ENCODE assay signal across 17 cellular contexts in the genomic region with DNA sequence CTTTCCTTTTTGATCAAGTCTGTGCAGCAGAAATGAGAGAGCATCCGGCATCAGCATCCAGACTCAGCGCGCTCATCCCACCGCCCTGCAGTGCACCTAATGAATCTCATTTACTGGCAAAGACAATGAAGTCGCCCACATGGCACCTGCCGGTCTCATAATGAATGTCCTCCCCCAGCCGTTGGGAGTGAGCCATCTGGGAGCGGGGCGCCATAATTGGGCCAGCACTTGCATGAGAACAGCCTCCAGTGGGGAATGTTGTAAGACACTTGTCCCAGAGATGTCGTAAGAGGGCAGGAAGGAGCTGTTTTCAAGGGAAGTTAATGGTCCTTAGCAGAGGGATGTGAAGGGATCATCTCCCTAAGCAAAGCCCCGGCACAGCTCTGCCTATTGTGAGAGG.
DNase-seq lines count a peak whose midpoint lies in the region; ATAC-seq and TF ChIP-seq lines count a peak whose summit lies in the region.
"Had no signal": no experiment of that assay in that cellular context is flagged by ENCODE, and none has a peak within 500 bp of the region (broad histone marks: within the 10 kb centered on the region; RNA-seq: fewer than 3 reads in every experiment).

No MANE protein-coding gene starts in this region.

- no peaks in the 10 kb centered on the region for H3K9me3 Mint-ChIP-seq in WTC11

- no peaks in the 10 kb centered on the region for H3K4me1 ChIP-seq in colonic mucosa
- H3K4me1 ChIP-seq: lower lobe of right lung, parathyroid adenoma, spleen had no signal

- peaks cover 7% of the 10 kb centered on the region for H3K27me3 ChIP-seq in H7 (ENCODE audit: control insufficient read depth, insufficient read depth, low read length)
- no peaks in the 10 kb centered on the region for H3K27me3 ChIP-seq in colonic mucosa

- no peak overlapping the region for H3K4me3 ChIP-seq in H7 (ENCODE audit: insufficient read depth, low read depth, low read length)
- H3K4me3 ChIP-seq in colonic mucosa, result no peak overlapping the region
- H3K4me3 ChIP-seq: lower lobe of right lung, spleen had no signal

- peak; percentile 53 for DNase-seq in H7
- peak; percentile 73 for DNase-seq in NCI-H2107 (lab: John Stamatoyannopoulos, UW)
- DNase-seq in WTC11 (ENCODE audit: low spot score), result peak; percentile 30
- DNase-seq in occipital lobe (lab: John Stamatoyannopoulos, UW), result peak; percentile 24
- DNase-seq in OCI-M1 (lab: John Stamatoyannopoulos, UW), result no peak
- DNase-seq in colonic mucosa, result no peak
- DNase-seq: activated CD4-positive, alpha-beta T cell treated with anti-CD3 and anti-CD28 coated beads, Interleukin-2, amount 50 U/mL, for 1 hour; activated gamma-delta T cell treated with Interleukin-2 at 50 U/mL for 16 hours; central memory CD4-positive, alpha-beta T cell; GF-D8; lower lobe of right lung; NCI-H2081 treated with DMSO at 0.1 percent for 48 hours; spleen; SW 1271 had no signal

- no peak overlapping the region for H3K27ac ChIP-seq in colonic mucosa
- H3K27ac ChIP-seq: lower lobe of right lung, parathyroid adenoma, spleen had no signal

- POLR2A ChIA-PET in WTC11 (lab: Charles Lee), result no interaction called here

- H3K27me3 Mint-ChIP-seq in WTC11 (ENCODE audit: low read depth), result peaks cover 35% of the 10 kb centered on the region

- no peaks in the 10 kb centered on the region for H3K36me3 Mint-ChIP-seq in WTC11

- no peak for TF ChIP-seq CTCF in WTC11 (IDR thresholded peaks at IDR 0.05)
- TF ChIP-seq CTCF in colonic mucosa (IDR thresholded peaks at IDR 0.05), result no peak

- peaks cover 54% of the 10 kb centered on the region for H3K4me1 Mint-ChIP-seq in WTC11

- CTCF ChIA-PET in WTC11 (lab: Charles Lee), result interaction anchor here (0.7 to 1.0 kb wide), 3 partner anchors 48 to 286 kb away, joined by 3 to 4 read pairs (median 4); no protein-coding TSS in a partner anchor

- intact Hi-C loops in colonic mucosa (cut with DNase I), result no loop called here

- H3K9ac ChIP-seq in colonic mucosa (ENCODE audit: low read depth in 2 of 2, low read length in 2 of 2), result no peak overlapping the region
- H3K9ac ChIP-seq: parathyroid adenoma had no signal

- ATAC-seq in WTC11, result peak; percentile 38
- no peak for ATAC-seq in GM18520 (IDR thresholded peaks at IDR 0.05; ENCODE audit: unreplicated experiment)
- no peak for ATAC-seq in HG02981 (IDR thresholded peaks at IDR 0.05; ENCODE audit: unreplicated experiment)
- ATAC-seq: lower lobe of right lung had no signal

- H3K9me3 ChIP-seq in colonic mucosa, result no peaks in the 10 kb centered on the region
- H3K9me3 ChIP-seq: lower lobe of right lung, spleen had no signal

- no peak overlapping the region for H3K27ac Mint-ChIP-seq in WTC11

- H3K36me3 ChIP-seq in H7 (replicated peaks; ENCODE audit: control insufficient read depth, insufficient read depth, low read length), result no peaks in the 10 kb centered on the region
- H3K36me3 ChIP-seq in colonic mucosa, result no peaks in the 10 kb centered on the region
- H3K36me3 ChIP-seq: lower lobe of right lung, spleen had no signal

- H3K4me3 Mint-ChIP-seq in WTC11, result no peak overlapping the region

TF ChIP-seq in WTC11, 78 proteins besides CTCF, POLR2A, EP300 and RAD21:
- no peak for TF ChIP-seq JUN (CRISPR knock-in tag; IDR thresholded peaks at IDR 0.05)
- TF ChIP-seq, protein P1, sequence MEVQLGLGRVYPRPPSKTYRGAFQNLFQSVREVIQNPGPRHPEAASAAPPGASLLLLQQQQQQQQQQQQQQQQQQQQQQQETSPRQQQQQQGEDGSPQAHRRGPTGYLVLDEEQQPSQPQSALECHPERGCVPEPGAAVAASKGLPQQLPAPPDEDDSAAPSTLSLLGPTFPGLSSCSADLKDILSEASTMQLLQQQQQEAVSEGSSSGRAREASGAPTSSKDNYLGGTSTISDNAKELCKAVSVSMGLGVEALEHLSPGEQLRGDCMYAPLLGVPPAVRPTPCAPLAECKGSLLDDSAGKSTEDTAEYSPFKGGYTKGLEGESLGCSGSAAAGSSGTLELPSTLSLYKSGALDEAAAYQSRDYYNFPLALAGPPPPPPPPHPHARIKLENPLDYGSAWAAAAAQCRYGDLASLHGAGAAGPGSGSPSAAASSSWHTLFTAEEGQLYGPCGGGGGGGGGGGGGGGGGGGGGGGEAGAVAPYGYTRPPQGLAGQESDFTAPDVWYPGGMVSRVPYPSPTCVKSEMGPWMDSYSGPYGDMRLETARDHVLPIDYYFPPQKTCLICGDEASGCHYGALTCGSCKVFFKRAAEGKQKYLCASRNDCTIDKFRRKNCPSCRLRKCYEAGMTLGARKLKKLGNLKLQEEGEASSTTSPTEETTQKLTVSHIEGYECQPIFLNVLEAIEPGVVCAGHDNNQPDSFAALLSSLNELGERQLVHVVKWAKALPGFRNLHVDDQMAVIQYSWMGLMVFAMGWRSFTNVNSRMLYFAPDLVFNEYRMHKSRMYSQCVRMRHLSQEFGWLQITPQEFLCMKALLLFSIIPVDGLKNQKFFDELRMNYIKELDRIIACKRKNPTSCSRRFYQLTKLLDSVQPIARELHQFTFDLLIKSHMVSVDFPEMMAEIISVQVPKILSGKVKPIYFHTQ (CRISPR knock-in tag; IDR thresholded peaks at IDR 0.05), result no peak
- TF ChIP-seq RELA (CRISPR knock-in tag; IDR thresholded peaks at IDR 0.05; ENCODE audit: borderline replicate concordance), result no peak
- TF ChIP-seq ZNF263 (CRISPR knock-in tag; IDR thresholded peaks at IDR 0.05; ENCODE audit: low read depth), result no peak
- TF ChIP-seq JAZF1 (CRISPR knock-in tag; IDR thresholded peaks at IDR 0.05), result no peak
- no peak for TF ChIP-seq ZNF138 (CRISPR knock-in tag; conservative IDR thresholded peaks at IDR 0.05)
- no peak for TF ChIP-seq ZNF671 (CRISPR knock-in tag; IDR thresholded peaks at IDR 0.05)
- no peak for TF ChIP-seq NFYB (CRISPR knock-in tag; conservative IDR thresholded peaks at IDR 0.05; ENCODE audit: low read depth)
- TF ChIP-seq E2F1 (CRISPR knock-in tag; IDR thresholded peaks at IDR 0.05), result no peak

Comparison
In these comparisons a context has a peak if more than half of its experiments do, and no peak if none do; other contexts are left out.
1. DNase-seq: peak in H7 (single experiment), NCI-H2107 (single experiment), WTC11 (single experiment) and occipital lobe (single experiment); none in OCI-M1 (single experiment) and colonic mucosa (single experiment).